27 cellular contexts compared by ENCODE assay signal in the genomic region with DNA sequence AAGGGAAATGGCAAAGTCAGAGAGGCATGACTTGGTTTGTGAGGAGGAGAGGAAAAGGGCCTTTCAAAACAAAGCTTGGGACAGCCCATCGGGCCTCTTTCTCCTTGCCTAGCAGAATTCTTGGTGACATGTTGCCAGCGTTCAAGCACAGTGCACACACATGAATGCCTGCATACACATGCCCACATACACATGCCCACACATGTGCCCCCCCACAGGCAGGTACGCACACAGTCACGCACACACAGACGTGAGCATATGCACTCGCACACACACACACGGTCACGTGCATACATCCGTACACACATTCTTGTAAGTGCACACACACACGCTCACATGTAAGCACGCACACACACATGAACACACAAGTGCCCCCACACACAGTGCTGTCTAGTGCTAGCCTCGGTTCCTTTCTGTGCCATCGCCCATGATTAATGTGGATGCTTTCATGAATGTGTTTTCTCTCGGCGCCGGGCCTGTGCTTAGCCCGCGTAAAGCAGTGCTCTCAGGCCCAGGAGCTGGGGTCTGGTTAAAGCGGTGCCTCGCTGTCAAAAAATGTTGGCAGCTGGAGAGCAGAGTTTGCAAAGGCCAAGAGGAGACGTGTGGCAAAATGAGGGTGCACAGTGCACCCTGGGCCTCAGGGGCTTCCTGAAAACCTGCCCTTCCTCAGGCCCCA.
DNase-seq lines count a peak whose midpoint lies in the region; ATAC-seq and TF ChIP-seq lines count a peak whose summit lies in the region.
"Had no signal": no experiment of that assay in that cellular context is flagged by ENCODE, and none has a peak within 500 bp of the region (broad histone marks: within the 10 kb centered on the region; RNA-seq: fewer than 3 reads in every experiment).

No MANE protein-coding gene starts in this region.

- peak; percentile 38 for DNase-seq in activated CD8-positive, alpha-beta memory T cell treated with anti-CD3 and anti-CD28 coated beads, Interleukin-2, amount 50 U/mL, for 48 hours
- no peak for DNase-seq in activated CD8-positive, alpha-beta memory T cell treated with anti-CD3 and anti-CD28 coated beads, Interleukin-2, amount 10 ng/mL, durations not matched to agents 7 days and 5 days
- DNase-seq in endodermal cell (peak; percentile 44), neural progenitor cell (ENCODE audit: low spot score) (no peak), endothelial cell (ENCODE audit: low spot score) (no peak)
- DNase-seq in activated CD4-positive, CD25-positive, alpha-beta regulatory T cell (lab: John Stamatoyannopoulos, UW) = no peak
- DNase-seq: 8988T; activated CD4-positive, alpha-beta T cell treated with anti-CD3 and anti-CD28 coated beads for 36 hours; CD8-positive, alpha-beta memory T cell; GDM1; Kasumi-1; left cardiac atrium; NCI-H1048; NCI-H187; NCI-H69; pancreas; RPMI8226; stimulated activated CD4-positive, alpha-beta T cell treated with anti-CD3 and anti-CD28 coated beads, Interleukin-4, amount 100 ng/mL, for 4 hours; stimulated activated naive CD8-positive, alpha-beta T cell treated with anti-CD3 and anti-CD28 coated beads, Interleukin-15, Interleukin-2, amounts not matched to agents 100 U/mL and 50 U/mL, for 24 hours; T-helper 17 cell had no signal

- 88 to 94% methylated on average over 11 to 21 of the region's 21 CpGs for WGBS in endodermal cell (ENCODE audit: insufficient coverage in 1 of 2, insufficient read length in 1 of 2), 2 experiments

- CTCF ChIA-PET in activated CD8-positive, alpha-beta memory T cell treated with anti-CD3 and anti-CD28 coated beads, Interleukin-2, amount 10 ng/mL, durations not matched to agents 7 days and 5 days (lab: Charles Lee) = no interaction called here

- H3K27me3 Mint-ChIP-seq in activated CD8-positive, alpha-beta memory T cell treated with anti-CD3 and anti-CD28 coated beads, Interleukin-2, amount 10 ng/mL, durations not matched to agents 7 days and 5 days = no peaks in the 10 kb centered on the region
- H3K27me3 Mint-ChIP-seq in endodermal cell (ENCODE audit: insufficient read depth) = no peaks in the 10 kb centered on the region
- H3K27me3 Mint-ChIP-seq in neural progenitor cell (ENCODE audit: insufficient read depth, low read depth) = peaks cover under 1% of the 10 kb centered on the region
- peaks cover 27% of the 10 kb centered on the region for H3K27me3 Mint-ChIP-seq in stimulated activated memory B cell treated with anti-CD40 and anti-IgM and Interleukin-4, amounts not matched to agents 10 μg/mL and 1 μg/mL and 100 μg/mL, for 72 hours
- peaks cover 7% of the 10 kb centered on the region for H3K27me3 Mint-ChIP-seq in endothelial cell (ENCODE audit: unreplicated experiment)

- H3K4me3 Mint-ChIP-seq in activated CD8-positive, alpha-beta memory T cell treated with anti-CD3 and anti-CD28 coated beads, Interleukin-2, amount 10 ng/mL, durations not matched to agents 7 days and 5 days = no peak overlapping the region
- H3K4me3 Mint-ChIP-seq in endodermal cell (no peak overlapping the region), neural progenitor cell (no peak overlapping the region), endothelial cell (ENCODE audit: unreplicated experiment) (no peak overlapping the region)
- H3K4me3 Mint-ChIP-seq in stimulated activated memory B cell treated with anti-CD40 and anti-IgM and Interleukin-4, amounts not matched to agents 10 μg/mL and 1 μg/mL and 100 μg/mL, for 72 hours = no peak overlapping the region
- H3K4me3 Mint-ChIP-seq: activated CD4-positive, alpha-beta T cell treated with anti-CD3 and anti-CD28 coated beads for 36 hours; activated naive CD4-positive, alpha-beta T cell treated with anti-CD3 and anti-CD28 coated beads, Interleukin-2, amount 50 U/mL, for 24 hours; CD8-positive, alpha-beta memory T cell; central memory CD8-positive, alpha-beta T cell; memory B cell; T-helper 17 cell had no signal

- H3K27me3 ChIP-seq in endodermal cell (ENCODE audit: control insufficient read depth, insufficient read depth, low read length, poor library complexity, severe bottlenecking) (no peaks in the 10 kb centered on the region), neural progenitor cell (no peaks in the 10 kb centered on the region)
- H3K27me3 ChIP-seq: pancreas had no signal

- no peak overlapping the region for H3K9ac ChIP-seq in endodermal cell (ENCODE audit: extremely low read depth, low read length, poor library complexity, severe bottlenecking)
- no peak overlapping the region for H3K9ac ChIP-seq in neural progenitor cell

- H3K27ac Mint-ChIP-seq in activated CD8-positive, alpha-beta memory T cell treated with anti-CD3 and anti-CD28 coated beads, Interleukin-2, amount 10 ng/mL, durations not matched to agents 7 days and 5 days = no peak overlapping the region
- H3K27ac Mint-ChIP-seq in endodermal cell = no peak overlapping the region
- peak overlapping the region; percentile 78 for H3K27ac Mint-ChIP-seq in neural progenitor cell
- H3K27ac Mint-ChIP-seq in stimulated activated memory B cell treated with anti-CD40 and anti-IgM and Interleukin-4, amounts not matched to agents 10 μg/mL and 1 μg/mL and 100 μg/mL, for 72 hours = no peak overlapping the region
- no peak overlapping the region for H3K27ac Mint-ChIP-seq in endothelial cell (ENCODE audit: unreplicated experiment)
- H3K27ac Mint-ChIP-seq: activated CD4-positive, alpha-beta T cell treated with anti-CD3 and anti-CD28 coated beads for 36 hours; activated naive CD4-positive, alpha-beta T cell treated with anti-CD3 and anti-CD28 coated beads, Interleukin-2, amount 50 U/mL, for 24 hours; CD8-positive, alpha-beta memory T cell; memory B cell; T-helper 17 cell had no signal

- H3K4me2 ChIP-seq in neural progenitor cell = no peak overlapping the region

- H4K20me1 ChIP-seq in neural progenitor cell (ENCODE audit: low read depth) = no peaks in the 10 kb centered on the region

- H3K9me3 ChIP-seq in endodermal cell (ENCODE audit: control insufficient read depth, low read length) (no peaks in the 10 kb centered on the region), neural progenitor cell (ENCODE audit: low read depth) (no peaks in the 10 kb centered on the region)
- H3K9me3 ChIP-seq: heart left ventricle, pancreas, thoracic aorta had no signal

- H3K4me1 ChIP-seq in endodermal cell (ENCODE audit: control insufficient read depth, insufficient read depth, low read length) = peaks cover 4% of the 10 kb centered on the region
- peaks cover 21% of the 10 kb centered on the region for H3K4me1 ChIP-seq in neural progenitor cell
- H3K4me1 ChIP-seq: heart left ventricle, pancreas had no signal

- H3K79me2 ChIP-seq in neural progenitor cell (ENCODE audit: low read depth) = no peaks in the 10 kb centered on the region

- TF ChIP-seq CTCF in endodermal cell (conservative IDR thresholded peaks at IDR 0.05) (no peak), neural progenitor cell (IDR thresholded peaks at IDR 0.05) (no peak), endothelial cell (IDR thresholded peaks at IDR 0.05; ENCODE audit: unreplicated experiment) (no peak)

- no peak overlapping the region for H2AFZ ChIP-seq in neural progenitor cell (replicated peaks)

- H3K4me3 ChIP-seq in endodermal cell (ENCODE audit: low read length) (no peak overlapping the region), neural progenitor cell (no peak overlapping the region)
- H3K4me3 ChIP-seq: heart left ventricle, pancreas, thoracic aorta had no signal

- H3F3A ChIP-seq in neural progenitor cell (ENCODE audit: low read depth) = no peaks in the 10 kb centered on the region

- H3K9me3 Mint-ChIP-seq in activated CD8-positive, alpha-beta memory T cell treated with anti-CD3 and anti-CD28 coated beads, Interleukin-2, amount 10 ng/mL, durations not matched to agents 7 days and 5 days (ENCODE audit: low read depth) = no peaks in the 10 kb centered on the region
- H3K9me3 Mint-ChIP-seq in endodermal cell (no peaks in the 10 kb centered on the region), neural progenitor cell (no peaks in the 10 kb centered on the region), endothelial cell (ENCODE audit: unreplicated experiment) (no peaks in the 10 kb centered on the region)
- peaks cover 3% of the 10 kb centered on the region for H3K9me3 Mint-ChIP-seq in stimulated activated memory B cell treated with anti-CD40 and anti-IgM and Interleukin-4, amounts not matched to agents 10 μg/mL and 1 μg/mL and 100 μg/mL, for 72 hours
- H3K9me3 Mint-ChIP-seq: activated naive CD4-positive, alpha-beta T cell treated with anti-CD3 and anti-CD28 coated beads, Interleukin-2, amount 50 U/mL, for 24 hours; CD8-positive, alpha-beta memory T cell; central memory CD8-positive, alpha-beta T cell; memory B cell had no signal

- H3K36me3 ChIP-seq in endodermal cell (ENCODE audit: control insufficient read depth, insufficient read depth, low read length) (no peaks in the 10 kb centered on the region), neural progenitor cell (no peaks in the 10 kb centered on the region)
- H3K36me3 ChIP-seq: heart left ventricle, pancreas, thoracic aorta had no signal

- ATAC-seq in activated CD8-positive, alpha-beta memory T cell treated with anti-CD3 and anti-CD28 coated beads, Interleukin-2, amount 10 ng/mL, durations not matched to agents 7 days and 5 days = no peak
- no peak for ATAC-seq in stimulated activated memory B cell treated with anti-CD40 and anti-IgM and Interleukin-4, amounts not matched to agents 10 μg/mL and 1 μg/mL and 100 μg/mL, for 72 hours
- no peak for ATAC-seq in HG03045 (IDR thresholded peaks at IDR 0.05; ENCODE audit: unreplicated experiment)
- ATAC-seq: activated CD4-positive, alpha-beta T cell treated with anti-CD3 and anti-CD28 coated beads for 36 hours; heart left ventricle; left cardiac atrium; pancreas; stimulated activated naive CD8-positive, alpha-beta T cell treated with anti-CD3 and anti-CD28 coated beads, Interleukin-15, Interleukin-2, amounts not matched to agents 100 U/mL and 50 U/mL, for 24 hours; T-helper 17 cell had no signal

- H3K27ac ChIP-seq in endodermal cell (ENCODE audit: low read depth, low read length) = peak overlapping the region; percentile 1
- H3K27ac ChIP-seq in neural progenitor cell = no peak overlapping the region
- H3K27ac ChIP-seq: heart left ventricle, pancreas, thoracic aorta had no signal

- no peaks in the 10 kb centered on the region for H3K4me1 Mint-ChIP-seq in activated CD8-positive, alpha-beta memory T cell treated with anti-CD3 and anti-CD28 coated beads, Interleukin-2, amount 10 ng/mL, durations not matched to agents 7 days and 5 days
- H3K4me1 Mint-ChIP-seq in endodermal cell = peaks cover 28% of the 10 kb centered on the region
- peaks cover 34% of the 10 kb centered on the region for H3K4me1 Mint-ChIP-seq in neural progenitor cell
- no peaks in the 10 kb centered on the region for H3K4me1 Mint-ChIP-seq in stimulated activated memory B cell treated with anti-CD40 and anti-IgM and Interleukin-4, amounts not matched to agents 10 μg/mL and 1 μg/mL and 100 μg/mL, for 72 hours
- H3K4me1 Mint-ChIP-seq in endothelial cell (ENCODE audit: unreplicated experiment) = peaks cover 10% of the 10 kb centered on the region
- H3K4me1 Mint-ChIP-seq: activated CD4-positive, alpha-beta T cell treated with anti-CD3 and anti-CD28 coated beads for 36 hours; activated naive CD4-positive, alpha-beta T cell treated with anti-CD3 and anti-CD28 coated beads, Interleukin-2, amount 50 U/mL, for 24 hours; CD8-positive, alpha-beta memory T cell; central memory CD8-positive, alpha-beta T cell; memory B cell had no signal

- H3K36me3 Mint-ChIP-seq in activated CD8-positive, alpha-beta memory T cell treated with anti-CD3 and anti-CD28 coated beads, Interleukin-2, amount 10 ng/mL, durations not matched to agents 7 days and 5 days = no peaks in the 10 kb centered on the region
- H3K36me3 Mint-ChIP-seq in endodermal cell (ENCODE audit: low read depth) (no peaks in the 10 kb centered on the region), neural progenitor cell (no peaks in the 10 kb centered on the region), endothelial cell (ENCODE audit: low read depth, unreplicated experiment) (no peaks in the 10 kb centered on the region)
- H3K36me3 Mint-ChIP-seq in stimulated activated memory B cell treated with anti-CD40 and anti-IgM and Interleukin-4, amounts not matched to agents 10 μg/mL and 1 μg/mL and 100 μg/mL, for 72 hours = no peaks in the 10 kb centered on the region
- H3K36me3 Mint-ChIP-seq: activated naive CD4-positive, alpha-beta T cell treated with anti-CD3 and anti-CD28 coated beads, Interleukin-2, amount 50 U/mL, for 24 hours; CD8-positive, alpha-beta memory T cell; memory B cell had no signal

Comparison
In these comparisons a context has a peak if more than half of its experiments do, and no peak if none do; other contexts are left out.
1. DNase-seq: peak in activated CD8-positive, alpha-beta memory T cell treated with anti-CD3 and anti-CD28 coated beads, Interleukin-2, amount 50 U/mL, for 48 hours (single experiment) and endodermal cell (single experiment); none in activated CD8-positive, alpha-beta memory T cell treated with anti-CD3 and anti-CD28 coated beads, Interleukin-2, amount 10 ng/mL, durations not matched to agents 7 days and 5 days (single experiment), neural progenitor cell (single experiment), activated CD4-positive, CD25-positive, alpha-beta regulatory T cell (0 of 4) and endothelial cell (single experiment).